ENCODE assay signal across 1 cellular context in genomic region chr1:18951818-18952391, GRCh38.
A peak's percentile ranks its signal among the peaks of the same experiment; 100 is the strongest.
TF ChIP-seq lines count a peak whose summit lies in the region.

No MANE protein-coding gene starts in this region.

TF ChIP-seq in GM12878, 131 proteins besides CTCF, POLR2A, EP300 and RAD21 (continued from another document and continues in another):
- TF ChIP-seq MYB (IDR thresholded peaks at IDR 0.05; ENCODE audit: borderline replicate concordance, low read depth, low read length) (no peak), ZBED1 (IDR thresholded peaks at IDR 0.05; ENCODE audit: borderline replicate concordance) (0 out of 2 replicates have a peak, but pooled peaks have one; percentile 22), JUND (IDR thresholded peaks at IDR 0.05; ENCODE audit: low read depth, low read length) (0 out of 2 replicates have a peak, but pooled peaks have one; percentile 53), PML (IDR thresholded peaks at IDR 0.05; ENCODE audit: low read length) (peak; percentile 74; the same call in 1 of the 2 replicates), BMI1 (IDR thresholded peaks at IDR 0.05; ENCODE audit: borderline replicate concordance) (peak; percentile 71; the same call in 1 of the 2 replicates), POLR2AphosphoS5 (IDR thresholded peaks at IDR 0.05; ENCODE audit: low read length) (peak; percentile 75), HDAC6 (IDR thresholded peaks at IDR 0.05; ENCODE audit: unreplicated experiment) (no peak), POU2F2 (IDR thresholded peaks at IDR 0.05; ENCODE audit: borderline replicate concordance, low read depth, low read length) (peak; percentile 81; the same call in 2 of the 3 replicates), HSF1 (IDR thresholded peaks at IDR 0.05; ENCODE audit: low read depth, low read length) (peak; percentile 36; the same call in 1 of the 2 replicates), PRDM15 (CRISPR knock-in tag; IDR thresholded peaks at IDR 0.05) (no peak), RAD51 (IDR thresholded peaks at IDR 0.05) (peak; percentile 90), NR2F1 (conservative IDR thresholded peaks at IDR 0.05) (peak; percentile 86), NRF1 (conservative IDR thresholded peaks at IDR 0.05; ENCODE audit: low read depth, low read length) (no peak), SKIL (IDR thresholded peaks at IDR 0.05; ENCODE audit: low read depth, poor library complexity, severe bottlenecking) (peak; percentile 87), ASH2L (IDR thresholded peaks at IDR 0.05; ENCODE audit: borderline replicate concordance, low read depth) (no peak), HCFC1 (IDR thresholded peaks at IDR 0.05; ENCODE audit: low read length) (no peak; the same call in 1 of the 2 replicates), IRF4 (IDR thresholded peaks at IDR 0.05; ENCODE audit: low read depth, low read length) (peak; percentile 82), PAX8 (IDR thresholded peaks at IDR 0.05) (no peak), ELK1 (IDR thresholded peaks at IDR 0.05; ENCODE audit: low read depth, low read length) (no peak), FOXK2 (IDR thresholded peaks at IDR 0.05) (no peak), ZNF24 (IDR thresholded peaks at IDR 0.05) (no peak), REST (IDR thresholded peaks at IDR 0.05; ENCODE audit: low read depth, low read length) (no peak), RELA (IDR thresholded peaks at IDR 0.05; ENCODE audit: borderline replicate concordance, partially characterized antibody) (peak; percentile 96), RUNX3 (IDR thresholded peaks at IDR 0.05; ENCODE audit: low read length) (peak; percentile 99), ETV6 (conservative IDR thresholded peaks at IDR 0.05 in 1 of 2, IDR thresholded peaks at IDR 0.05 in 1 of 2; ENCODE audit: borderline replicate concordance in 1 of 2, low read depth in 1 of 2) (peak in 1 of 2 experiments; percentile 32; a peak in 1 of 4 replicates), TARDBP (IDR thresholded peaks at IDR 0.05; ENCODE audit: borderline replicate concordance) (no peak), RCOR1 (conservative IDR thresholded peaks at IDR 0.05; ENCODE audit: low read depth, low read length) (no peak), FOXM1 (IDR thresholded peaks at IDR 0.05; ENCODE audit: low read depth, low read length) (peak; percentile 90; the same call in 1 of the 2 replicates), ATF3 (IDR thresholded peaks at IDR 0.05; ENCODE audit: borderline replicate concordance, extremely low read depth, low read depth, low read length) (no peak), MTA3 (IDR thresholded peaks at IDR 0.05; ENCODE audit: borderline replicate concordance, low read length) (no peak), CBX5 (IDR thresholded peaks at IDR 0.05; ENCODE audit: low read depth) (0 out of 2 replicates have a peak, but pooled peaks have one; percentile 14), SMAD1 (IDR thresholded peaks at IDR 0.05; ENCODE audit: low read depth, partially characterized antibody) (peak; percentile 53), USF1 (IDR thresholded peaks at IDR 0.05; ENCODE audit: borderline replicate concordance, extremely low read length, insufficient read depth, low read depth, low read length) (peak; percentile 72), CHD2 (IDR thresholded peaks at IDR 0.05; ENCODE audit: borderline replicate concordance, low read depth, low read length) (no peak), BACH1 (IDR thresholded peaks at IDR 0.05; ENCODE audit: borderline replicate concordance) (peak; percentile 83; the same call in 1 of the 2 replicates), YBX1 (IDR thresholded peaks at IDR 0.05) (no peak), MYC (IDR thresholded peaks at IDR 0.05; ENCODE audit: insufficient read depth, insufficient read length, insufficient replicate concordance, low read length, severe bottlenecking) (no peak), NR2C1 (IDR thresholded peaks at IDR 0.05) (no peak), JUNB (IDR thresholded peaks at IDR 0.05) (peak; percentile 74), MEF2A (IDR thresholded peaks at IDR 0.05; ENCODE audit: insufficient read depth, low read depth, low read length) (peak; percentile 58), DPF2 (IDR thresholded peaks at IDR 0.05) (peak; percentile 92), EED (IDR thresholded peaks at IDR 0.05; ENCODE audit: low read depth) (peak; percentile 91), CREM (IDR thresholded peaks at IDR 0.05; ENCODE audit: low read depth) (peak; percentile 55), SPI1 (IDR thresholded peaks at IDR 0.05; ENCODE audit: borderline replicate concordance, insufficient read depth, low read depth, low read length) (no peak; the same call in 1 of the 2 replicates), TBL1XR1 (IDR thresholded peaks at IDR 0.05; ENCODE audit: low read depth, low read length) (no peak; the same call in 1 of the 2 replicates), EZH2 (IDR thresholded peaks at IDR 0.05; ENCODE audit: borderline replicate concordance, control insufficient read depth, low read depth, low read length) (no peak), EGR1 (IDR thresholded peaks at IDR 0.05; ENCODE audit: borderline replicate concordance in 1 of 2, low read depth in 2 of 2, low read length in 2 of 2) (0 out of 3 replicates have a peak, but pooled peaks of 1 of the 2 experiments have one; percentile 7), IRF3 (IDR thresholded peaks at IDR 0.05) (0 out of 2 replicates have a peak, but pooled peaks have one; percentile 11), POLR2AphosphoS2 (IDR thresholded peaks at IDR 0.05; ENCODE audit: low read depth, low read length) (no peak), MLLT1 (IDR thresholded peaks at IDR 0.05) (peak; percentile 91), STAT1 (conservative IDR thresholded peaks at IDR 0.05) (no peak; the same call in 1 of the 2 replicates), RBBP5 (conservative IDR thresholded peaks at IDR 0.05) (no peak)
